ENCODE assay signal across 1 cellular context in genomic region chr19:3950871-3951861, GRCh38.
TF ChIP-seq lines count a peak whose summit lies in the region.

No MANE protein-coding gene starts in this region.

TF ChIP-seq in GM23338, 12 proteins besides CTCF, POLR2A, EP300 and RAD21 (continued from another document):
- TF ChIP-seq, protein P1, sequence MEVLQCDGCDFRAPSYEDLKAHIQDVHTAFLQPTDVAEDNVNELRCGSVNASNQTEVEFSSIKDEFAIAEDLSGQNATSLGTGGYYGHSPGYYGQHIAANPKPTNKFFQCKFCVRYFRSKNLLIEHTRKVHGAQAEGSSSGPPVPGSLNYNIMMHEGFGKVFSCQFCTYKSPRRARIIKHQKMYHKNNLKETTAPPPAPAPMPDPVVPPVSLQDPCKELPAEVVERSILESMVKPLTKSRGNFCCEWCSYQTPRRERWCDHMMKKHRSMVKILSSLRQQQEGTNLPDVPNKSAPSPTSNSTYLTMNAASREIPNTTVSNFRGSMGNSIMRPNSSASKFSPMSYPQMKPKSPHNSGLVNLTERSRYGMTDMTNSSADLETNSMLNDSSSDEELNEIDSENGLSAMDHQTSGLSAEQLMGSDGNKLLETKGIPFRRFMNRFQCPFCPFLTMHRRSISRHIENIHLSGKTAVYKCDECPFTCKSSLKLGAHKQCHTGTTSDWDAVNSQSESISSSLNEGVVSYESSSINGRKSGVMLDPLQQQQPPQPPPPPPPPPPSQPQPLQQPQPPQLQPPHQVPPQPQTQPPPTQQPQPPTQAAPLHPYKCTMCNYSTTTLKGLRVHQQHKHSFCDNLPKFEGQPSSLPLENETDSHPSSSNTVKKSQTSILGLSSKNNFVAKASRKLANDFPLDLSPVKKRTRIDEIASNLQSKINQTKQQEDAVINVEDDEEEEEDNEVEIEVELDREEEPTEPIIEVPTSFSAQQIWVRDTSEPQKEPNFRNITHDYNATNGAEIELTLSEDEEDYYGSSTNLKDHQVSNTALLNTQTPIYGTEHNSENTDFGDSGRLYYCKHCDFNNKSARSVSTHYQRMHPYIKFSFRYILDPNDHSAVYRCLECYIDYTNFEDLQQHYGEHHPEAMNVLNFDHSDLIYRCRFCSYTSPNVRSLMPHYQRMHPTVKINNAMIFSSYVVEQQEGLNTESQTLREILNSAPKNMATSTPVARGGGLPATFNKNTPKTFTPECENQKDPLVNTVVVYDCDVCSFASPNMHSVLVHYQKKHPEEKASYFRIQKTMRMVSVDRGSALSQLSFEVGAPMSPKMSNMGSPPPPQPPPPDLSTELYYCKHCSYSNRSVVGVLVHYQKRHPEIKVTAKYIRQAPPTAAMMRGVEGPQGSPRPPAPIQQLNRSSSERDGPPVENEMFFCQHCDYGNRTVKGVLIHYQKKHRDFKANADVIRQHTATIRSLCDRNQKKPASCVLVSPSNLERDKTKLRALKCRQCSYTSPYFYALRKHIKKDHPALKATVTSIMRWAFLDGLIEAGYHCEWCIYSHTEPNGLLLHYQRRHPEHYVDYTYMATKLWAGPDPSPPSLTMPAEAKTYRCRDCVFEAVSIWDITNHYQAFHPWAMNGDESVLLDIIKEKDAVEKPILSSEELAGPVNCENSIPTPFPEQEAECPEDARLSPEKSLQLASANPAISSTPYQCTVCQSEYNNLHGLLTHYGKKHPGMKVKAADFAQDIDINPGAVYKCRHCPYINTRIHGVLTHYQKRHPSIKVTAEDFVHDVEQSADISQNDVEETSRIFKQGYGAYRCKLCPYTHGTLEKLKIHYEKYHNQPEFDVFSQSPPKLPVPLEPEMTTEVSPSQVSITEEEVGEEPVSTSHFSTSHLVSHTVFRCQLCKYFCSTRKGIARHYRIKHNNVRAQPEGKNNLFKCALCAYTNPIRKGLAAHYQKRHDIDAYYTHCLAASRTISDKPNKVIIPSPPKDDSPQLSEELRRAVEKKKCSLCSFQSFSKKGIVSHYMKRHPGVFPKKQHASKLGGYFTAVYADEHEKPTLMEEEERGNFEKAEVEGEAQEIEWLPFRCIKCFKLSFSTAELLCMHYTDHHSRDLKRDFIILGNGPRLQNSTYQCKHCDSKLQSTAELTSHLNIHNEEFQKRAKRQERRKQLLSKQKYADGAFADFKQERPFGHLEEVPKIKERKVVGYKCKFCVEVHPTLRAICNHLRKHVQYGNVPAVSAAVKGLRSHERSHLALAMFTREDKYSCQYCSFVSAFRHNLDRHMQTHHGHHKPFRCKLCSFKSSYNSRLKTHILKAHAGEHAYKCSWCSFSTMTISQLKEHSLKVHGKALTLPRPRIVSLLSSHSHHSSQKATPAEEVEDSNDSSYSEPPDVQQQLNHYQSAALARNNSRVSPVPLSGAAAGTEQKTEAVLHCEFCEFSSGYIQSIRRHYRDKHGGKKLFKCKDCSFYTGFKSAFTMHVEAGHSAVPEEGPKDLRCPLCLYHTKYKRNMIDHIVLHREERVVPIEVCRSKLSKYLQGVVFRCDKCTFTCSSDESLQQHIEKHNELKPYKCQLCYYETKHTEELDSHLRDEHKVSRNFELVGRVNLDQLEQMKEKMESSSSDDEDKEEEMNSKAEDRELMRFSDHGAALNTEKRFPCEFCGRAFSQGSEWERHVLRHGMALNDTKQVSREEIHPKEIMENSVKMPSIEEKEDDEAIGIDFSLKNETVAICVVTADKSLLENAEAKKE (CRISPR knock-in tag; IDR thresholded peaks at IDR 0.05), result no peak
- TF ChIP-seq ETS1 (IDR thresholded peaks at IDR 0.05), result no peak
- TF ChIP-seq EZH2 (IDR thresholded peaks at IDR 0.05; ENCODE audit: low read depth, unreplicated experiment), result no peak
- TF ChIP-seq NANOG (IDR thresholded peaks at IDR 0.05; ENCODE audit: borderline replicate concordance), result no peak
- no peak for TF ChIP-seq CREB1 (CRISPR knock-in tag; IDR thresholded peaks at IDR 0.05; ENCODE audit: low read depth)
- TF ChIP-seq JUNB (IDR thresholded peaks at IDR 0.05; ENCODE audit: unreplicated experiment), result no peak
TF ChIP-seq in GM23338: peak in this region for 0.
